15 cellular contexts compared by ENCODE assay signal in the genomic region with DNA sequence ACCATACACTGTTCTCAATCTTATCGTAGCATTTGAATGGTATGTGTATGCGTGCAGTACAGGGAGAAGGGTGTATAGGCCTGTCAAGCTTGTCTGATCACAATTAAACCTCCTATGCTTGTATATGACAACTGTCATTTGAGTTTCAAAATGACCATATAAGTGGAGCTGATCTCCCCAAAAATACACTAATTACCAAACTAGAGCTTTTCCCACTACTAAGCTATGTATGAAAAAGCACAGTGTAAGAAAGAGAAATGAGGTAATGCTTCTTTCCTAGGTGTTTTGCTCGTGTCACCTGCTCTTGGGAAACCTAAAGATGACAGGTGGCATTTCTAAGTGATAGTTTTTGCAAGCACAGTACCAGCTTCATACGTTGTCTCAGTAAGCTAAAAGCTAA. TPM values are rescaled to one million over a fixed set of nuclear protein-coding genes. Genes with fewer than 3 reads are reported as not detected.
DNase-seq lines count a peak whose midpoint lies in the region; ATAC-seq and TF ChIP-seq lines count a peak whose summit lies in the region.
"Had no signal": no experiment of that assay in that cellular context is flagged by ENCODE, and none has a peak within 500 bp of the region (broad histone marks: within the 10 kb centered on the region; RNA-seq: fewer than 3 reads in every experiment).

No MANE protein-coding gene starts in this region.

- intact Hi-C loops in Calu3 (cut with micrococcal nuclease; ENCODE audit: unreplicated experiment), result loop anchor here (10.0 kb wide), 1 partner anchor 98 kb away; no protein-coding TSS in a partner anchor
- intact Hi-C loops in posterior vena cava (cut with DNase I), result loop anchor here (5.0 kb wide), 2 partner anchors 46 to 231 kb away; partner anchors contain the start of gene TM7SF3 (in 1 of the 2)

- H3K9me3 ChIP-seq in T-helper 17 cell (ENCODE audit: control insufficient read depth, low read length, poor library complexity, severe bottlenecking), result no peaks in the 10 kb centered on the region
- H3K9me3 ChIP-seq: breast epithelium had no signal

- H3K27ac ChIP-seq in 22Rv1, result peak overlapping the region; percentile 68; the same call in 1 of the 2 replicates

- H3K36me3 Mint-ChIP-seq in Calu3 (ENCODE audit: insufficient read depth, unreplicated experiment), result peaks cover 21% of the 10 kb centered on the region
- peaks cover 4% of the 10 kb centered on the region for H3K36me3 Mint-ChIP-seq in T-helper 17 cell (ENCODE audit: low read depth)
- H3K36me3 Mint-ChIP-seq in naive thymus-derived CD8-positive, alpha-beta T cell, result peaks cover 0 to 2% (median 0%) of the 10 kb centered on the region in 3 donors

- no peak for ATAC-seq in T-helper 17 cell
- ATAC-seq in naive thymus-derived CD8-positive, alpha-beta T cell, result no peak

- peaks cover 16% of the 10 kb centered on the region for H3K4me1 Mint-ChIP-seq in Calu3 (ENCODE audit: low read depth, unreplicated experiment)
- H3K4me1 Mint-ChIP-seq in T-helper 17 cell, result peaks cover 36% of the 10 kb centered on the region
- peaks cover 28 to 56% (median 52%) of the 10 kb centered on the region in 4 donors for H3K4me1 Mint-ChIP-seq in naive thymus-derived CD8-positive, alpha-beta T cell

- peak overlapping the region; percentile 84 for H3K27ac Mint-ChIP-seq in Calu3 (ENCODE audit: unreplicated experiment)
- H3K27ac Mint-ChIP-seq in T-helper 17 cell, result peak overlapping the region; percentile 98
- peak overlapping the region; percentile 87 to 100 (median 98) for H3K27ac Mint-ChIP-seq in naive thymus-derived CD8-positive, alpha-beta T cell

- no peak for DNase-seq in Calu3
- no peak for DNase-seq in T-helper 17 cell
- DNase-seq in naive thymus-derived CD8-positive, alpha-beta T cell, result no peak
- no peak for DNase-seq in SIG-M5 (lab: John Stamatoyannopoulos, UW)
- DNase-seq in GM19238 (ENCODE audit: insufficient read length, low spot score), result no peak
- no peak for DNase-seq in posterior vena cava (ENCODE audit: low spot score)
- no peak for DNase-seq in NCI-H1092 treated with DMSO at 0.1 percent for 48 hours (lab: John Stamatoyannopoulos, UW)
- DNase-seq: GDM1; hypothalamus; NCI-H2171; OCI-M1; stimulated activated CD4-positive, alpha-beta T cell treated with anti-CD3 and anti-CD28 coated beads, Interleukin-2, amount 100 ng/mL, for 24 hours; stimulated activated naive CD4-positive, alpha-beta T cell treated with Interleukin-2 at 50 U/mL for 16 hours had no signal

- CTCF ChIA-PET in Calu3 (lab: Charles Lee), result interaction anchor here (0.6 to 1.9 kb wide), 2 partner anchors 17 to 227 kb away, joined by 3 to 10 read pairs; no protein-coding TSS in a partner anchor

- H3K4me3 Mint-ChIP-seq in Calu3 (ENCODE audit: low read depth, unreplicated experiment) (peak overlapping the region; percentile 95), T-helper 17 cell (no peak overlapping the region)
- peak overlapping the region in 8 of 10 donors; percentile 96 to 100 (median 98) for H3K4me3 Mint-ChIP-seq in naive thymus-derived CD8-positive, alpha-beta T cell

- TF ChIP-seq CTCF in 22Rv1 (IDR thresholded peaks at IDR 0.05), result no peak
- no peak for TF ChIP-seq CTCF in Calu3 (IDR thresholded peaks at IDR 0.05; ENCODE audit: unreplicated experiment)

- POLR2A ChIA-PET in naive thymus-derived CD8-positive, alpha-beta T cell (lab: Charles Lee), result interaction anchor here (1.4 to 2.1 kb wide), 4 partner anchors 61 to 411 kb away, joined by 4 to 8 read pairs (median 6); partner anchors contain the start of genes MED21 and TM7SF3

- no peaks in the 10 kb centered on the region for H3K9me3 Mint-ChIP-seq in Calu3 (ENCODE audit: low read depth, unreplicated experiment)
- H3K9me3 Mint-ChIP-seq in naive thymus-derived CD8-positive, alpha-beta T cell, result no peaks in the 10 kb centered on the region

- no peaks in the 10 kb centered on the region for H3K27me3 Mint-ChIP-seq in Calu3 (ENCODE audit: unreplicated experiment)
- H3K27me3 Mint-ChIP-seq in T-helper 17 cell, result no peaks in the 10 kb centered on the region
- H3K27me3 Mint-ChIP-seq in naive thymus-derived CD8-positive, alpha-beta T cell, result no peaks in the 10 kb centered on the region

- BruUV-seq in Calu3 (replicated peaks; lab: Mats Ljungman, UMichigan), result no TSS peak

RNA-seq across cellular contexts. Expression of gene STK38L, which starts 1.1 kb away (rescaled TPM):
- 24.6 and 30.3 TPM in 2 replicates for total RNA-seq in Calu3 (2022)
- total RNA-seq in T-helper 17 cell, result 10 to 100 TPM; 13.3 to 18.7 TPM
- 10 to 100 TPM; 19.8 to 23.6 TPM for total RNA-seq in naive thymus-derived CD8-positive, alpha-beta T cell
- polyA plus RNA-seq in naive thymus-derived CD8-positive, alpha-beta T cell, result 10 to 100 TPM in 1 of 3 donors, 1 to 10 TPM in 2; 6.8 to 11.6 (median 7.2) TPM
- 100 to 1,000 TPM in 1 of 2 donors, 10 to 100 TPM in 1; 93.3 to 221 TPM for total RNA-seq in posterior vena cava
